ENCODE assay signal across 1 cellular context in the genomic region with DNA sequence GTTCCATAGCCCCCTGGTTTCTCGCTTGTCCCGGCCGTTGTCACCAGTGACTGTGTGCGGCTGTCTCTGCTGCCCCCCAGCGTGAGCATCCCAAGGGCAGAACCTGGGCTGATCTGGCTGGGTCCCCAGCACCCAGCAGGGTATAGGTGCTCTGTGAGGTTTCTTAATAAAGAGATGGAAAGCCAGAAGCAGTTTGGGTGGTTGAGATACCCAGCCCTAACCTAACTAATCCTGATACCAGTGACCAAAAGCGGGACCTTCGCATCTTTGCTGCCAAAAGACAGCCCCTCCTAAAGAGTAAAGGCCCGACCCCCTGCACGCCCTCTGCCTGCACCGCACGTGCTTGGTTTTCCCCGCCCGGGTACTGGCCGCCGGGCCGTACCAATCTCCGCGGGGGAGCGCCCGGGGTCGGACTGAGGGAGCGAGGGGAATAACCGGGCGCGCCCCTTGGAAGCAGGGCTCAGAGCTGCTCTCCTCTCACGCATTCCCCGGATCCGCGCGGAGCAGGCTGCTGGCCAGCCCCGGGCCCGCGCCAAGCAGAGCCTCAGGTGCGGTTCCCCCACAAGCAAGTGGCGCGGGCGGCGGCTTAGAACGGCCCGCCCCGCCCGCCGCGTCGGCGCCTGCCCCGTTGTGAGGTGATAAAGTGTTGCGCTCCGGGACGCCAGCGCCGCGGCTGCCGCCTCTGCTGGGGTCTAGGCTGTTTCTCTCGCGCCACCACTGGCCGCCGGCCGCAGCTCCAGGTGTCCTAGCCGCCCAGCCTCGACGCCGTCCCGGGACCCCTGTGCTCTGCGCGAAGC.
A peak's percentile ranks its signal among the peaks of the same experiment; 100 is the strongest.
TF ChIP-seq lines count a peak whose summit lies in the region.

A gene with protein sequence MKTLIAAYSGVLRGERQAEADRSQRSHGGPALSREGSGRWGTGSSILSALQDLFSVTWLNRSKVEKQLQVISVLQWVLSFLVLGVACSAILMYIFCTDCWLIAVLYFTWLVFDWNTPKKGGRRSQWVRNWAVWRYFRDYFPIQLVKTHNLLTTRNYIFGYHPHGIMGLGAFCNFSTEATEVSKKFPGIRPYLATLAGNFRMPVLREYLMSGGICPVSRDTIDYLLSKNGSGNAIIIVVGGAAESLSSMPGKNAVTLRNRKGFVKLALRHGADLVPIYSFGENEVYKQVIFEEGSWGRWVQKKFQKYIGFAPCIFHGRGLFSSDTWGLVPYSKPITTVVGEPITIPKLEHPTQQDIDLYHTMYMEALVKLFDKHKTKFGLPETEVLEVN (plus strand): TSS at position 667 of the 797 bp plus-strand sequence. CDS start 214 bp downstream, outside the sequence.

TF ChIP-seq in HepG2, 621 proteins besides CTCF, POLR2A, EP300 and RAD21 (continued from another document and continues in another):
- TF ChIP-seq, protein P1, sequence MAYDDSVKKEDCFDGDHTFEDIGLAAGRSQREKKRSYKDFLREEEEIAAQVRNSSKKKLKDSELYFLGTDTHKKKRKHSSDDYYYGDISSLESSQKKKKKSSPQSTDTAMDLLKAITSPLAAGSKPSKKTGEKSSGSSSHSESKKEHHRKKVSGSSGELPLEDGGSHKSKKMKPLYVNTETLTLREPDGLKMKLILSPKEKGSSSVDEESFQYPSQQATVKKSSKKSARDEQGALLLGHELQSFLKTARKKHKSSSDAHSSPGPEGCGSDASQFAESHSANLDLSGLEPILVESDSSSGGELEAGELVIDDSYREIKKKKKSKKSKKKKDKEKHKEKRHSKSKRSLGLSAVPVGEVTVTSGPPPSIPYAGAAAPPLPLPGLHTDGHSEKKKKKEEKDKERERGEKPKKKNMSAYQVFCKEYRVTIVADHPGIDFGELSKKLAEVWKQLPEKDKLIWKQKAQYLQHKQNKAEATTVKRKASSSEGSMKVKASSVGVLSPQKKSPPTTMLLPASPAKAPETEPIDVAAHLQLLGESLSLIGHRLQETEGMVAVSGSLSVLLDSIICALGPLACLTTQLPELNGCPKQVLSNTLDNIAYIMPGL (CRISPR knock-in tag; IDR thresholded peaks at IDR 0.05; ENCODE audit: borderline replicate concordance in 1 of 2, low read depth in 1 of 2) = peak; percentile 32 to 81; a peak in 3 of 4 replicates
- TF ChIP-seq HNRNPLL (IDR thresholded peaks at IDR 0.05; ENCODE audit: low read depth, low read length, poor library complexity, severe bottlenecking) (peak; percentile 80), FOXK2 (IDR thresholded peaks at IDR 0.05) (peak; percentile 98), ZSCAN25 (CRISPR knock-in tag; IDR thresholded peaks at IDR 0.05) (peak; percentile 70; the same call in 1 of the 2 replicates), ZNF180 (CRISPR knock-in tag; IDR thresholded peaks at IDR 0.05; ENCODE audit: borderline replicate concordance, low read depth) (peak; percentile 74; the same call in 1 of the 2 replicates), STAG1 (CRISPR knock-in tag; IDR thresholded peaks at IDR 0.05) (peak; percentile 92), ZNF451 (CRISPR knock-in tag; IDR thresholded peaks at IDR 0.05) (no peak), ISL2 (CRISPR knock-in tag; IDR thresholded peaks at IDR 0.05) (peak; percentile 39; the same call in 1 of the 2 replicates), ZFP36L1 (CRISPR knock-in tag; IDR thresholded peaks at IDR 0.05) (no peak), REL (CRISPR knock-in tag; conservative IDR thresholded peaks at IDR 0.05) (peak; percentile 87), THAP11 (CRISPR knock-in tag; IDR thresholded peaks at IDR 0.05) (peak; percentile 54; the same call in 1 of the 2 replicates), KMT2A (CRISPR knock-in tag; IDR thresholded peaks at IDR 0.05) (peak; percentile 57), NFRKB (IDR thresholded peaks at IDR 0.05) (no peak), ZNF674 (CRISPR knock-in tag; IDR thresholded peaks at IDR 0.05; ENCODE audit: low read depth) (peak; percentile 75), ZNF792 (CRISPR knock-in tag; IDR thresholded peaks at IDR 0.05) (peak; percentile 46), PCBP1 (IDR thresholded peaks at IDR 0.05; ENCODE audit: borderline replicate concordance, low read depth, low read length) (peak; percentile 95), HIVEP1 (CRISPR knock-in tag; IDR thresholded peaks at IDR 0.05) (peak; percentile 83; the same call in 1 of the 2 replicates), MAFK (conservative IDR thresholded peaks at IDR 0.05 in 1 of 2, IDR thresholded peaks at IDR 0.05 in 1 of 2; ENCODE audit: low read length in 2 of 2) (no peak), GFI1 (CRISPR knock-in tag; IDR thresholded peaks at IDR 0.05; ENCODE audit: borderline replicate concordance) (peak; percentile 64), KLF12 (CRISPR knock-in tag; IDR thresholded peaks at IDR 0.05; ENCODE audit: borderline replicate concordance) (peak; percentile 82), ARNT (IDR thresholded peaks at IDR 0.05) (no peak), SAP130 (CRISPR knock-in tag; IDR thresholded peaks at IDR 0.05; ENCODE audit: low read depth) (peak; percentile 78), NR1H2 (CRISPR knock-in tag; IDR thresholded peaks at IDR 0.05; ENCODE audit: borderline replicate concordance, low read depth) (no peak), RAD51 (IDR thresholded peaks at IDR 0.05; ENCODE audit: borderline replicate concordance) (no peak), ZFX (CRISPR knock-in tag; IDR thresholded peaks at IDR 0.05; ENCODE audit: low read depth) (peak; percentile 57), KDM5B (CRISPR knock-in tag; IDR thresholded peaks at IDR 0.05; ENCODE audit: borderline replicate concordance) (peak; percentile 87), MAZ (IDR thresholded peaks at IDR 0.05; ENCODE audit: borderline replicate concordance, low read depth, low read length) (no peak; the same call in 1 of the 2 replicates), MAZ (CRISPR knock-in tag; IDR thresholded peaks at IDR 0.05; ENCODE audit: low read depth) (peak; percentile 70; the same call in 1 of the 2 replicates), ZNF83 (CRISPR knock-in tag; IDR thresholded peaks at IDR 0.05; ENCODE audit: borderline replicate concordance) (no peak), HOXA7 (CRISPR knock-in tag; IDR thresholded peaks at IDR 0.05) (no peak)
- TF ChIP-seq, protein P2, sequence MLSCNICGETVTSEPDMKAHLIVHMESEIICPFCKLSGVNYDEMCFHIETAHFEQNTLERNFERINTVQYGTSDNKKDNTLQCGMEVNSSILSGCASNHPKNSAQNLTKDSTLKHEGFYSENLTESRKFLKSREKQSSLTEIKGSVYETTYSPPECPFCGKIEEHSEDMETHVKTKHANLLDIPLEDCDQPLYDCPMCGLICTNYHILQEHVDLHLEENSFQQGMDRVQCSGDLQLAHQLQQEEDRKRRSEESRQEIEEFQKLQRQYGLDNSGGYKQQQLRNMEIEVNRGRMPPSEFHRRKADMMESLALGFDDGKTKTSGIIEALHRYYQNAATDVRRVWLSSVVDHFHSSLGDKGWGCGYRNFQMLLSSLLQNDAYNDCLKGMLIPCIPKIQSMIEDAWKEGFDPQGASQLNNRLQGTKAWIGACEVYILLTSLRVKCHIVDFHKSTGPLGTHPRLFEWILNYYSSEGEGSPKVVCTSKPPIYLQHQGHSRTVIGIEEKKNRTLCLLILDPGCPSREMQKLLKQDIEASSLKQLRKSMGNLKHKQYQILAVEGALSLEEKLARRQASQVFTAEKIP (CRISPR knock-in tag; IDR thresholded peaks at IDR 0.05; ENCODE audit: borderline replicate concordance) = no peak
- TF ChIP-seq, protein P3, sequence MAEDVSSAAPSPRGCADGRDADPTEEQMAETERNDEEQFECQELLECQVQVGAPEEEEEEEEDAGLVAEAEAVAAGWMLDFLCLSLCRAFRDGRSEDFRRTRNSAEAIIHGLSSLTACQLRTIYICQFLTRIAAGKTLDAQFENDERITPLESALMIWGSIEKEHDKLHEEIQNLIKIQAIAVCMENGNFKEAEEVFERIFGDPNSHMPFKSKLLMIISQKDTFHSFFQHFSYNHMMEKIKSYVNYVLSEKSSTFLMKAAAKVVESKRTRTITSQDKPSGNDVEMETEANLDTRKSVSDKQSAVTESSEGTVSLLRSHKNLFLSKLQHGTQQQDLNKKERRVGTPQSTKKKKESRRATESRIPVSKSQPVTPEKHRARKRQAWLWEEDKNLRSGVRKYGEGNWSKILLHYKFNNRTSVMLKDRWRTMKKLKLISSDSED (CRISPR knock-in tag; IDR thresholded peaks at IDR 0.05) = no peak; the same call in 1 of the 2 replicates
- TF ChIP-seq, protein P4, sequence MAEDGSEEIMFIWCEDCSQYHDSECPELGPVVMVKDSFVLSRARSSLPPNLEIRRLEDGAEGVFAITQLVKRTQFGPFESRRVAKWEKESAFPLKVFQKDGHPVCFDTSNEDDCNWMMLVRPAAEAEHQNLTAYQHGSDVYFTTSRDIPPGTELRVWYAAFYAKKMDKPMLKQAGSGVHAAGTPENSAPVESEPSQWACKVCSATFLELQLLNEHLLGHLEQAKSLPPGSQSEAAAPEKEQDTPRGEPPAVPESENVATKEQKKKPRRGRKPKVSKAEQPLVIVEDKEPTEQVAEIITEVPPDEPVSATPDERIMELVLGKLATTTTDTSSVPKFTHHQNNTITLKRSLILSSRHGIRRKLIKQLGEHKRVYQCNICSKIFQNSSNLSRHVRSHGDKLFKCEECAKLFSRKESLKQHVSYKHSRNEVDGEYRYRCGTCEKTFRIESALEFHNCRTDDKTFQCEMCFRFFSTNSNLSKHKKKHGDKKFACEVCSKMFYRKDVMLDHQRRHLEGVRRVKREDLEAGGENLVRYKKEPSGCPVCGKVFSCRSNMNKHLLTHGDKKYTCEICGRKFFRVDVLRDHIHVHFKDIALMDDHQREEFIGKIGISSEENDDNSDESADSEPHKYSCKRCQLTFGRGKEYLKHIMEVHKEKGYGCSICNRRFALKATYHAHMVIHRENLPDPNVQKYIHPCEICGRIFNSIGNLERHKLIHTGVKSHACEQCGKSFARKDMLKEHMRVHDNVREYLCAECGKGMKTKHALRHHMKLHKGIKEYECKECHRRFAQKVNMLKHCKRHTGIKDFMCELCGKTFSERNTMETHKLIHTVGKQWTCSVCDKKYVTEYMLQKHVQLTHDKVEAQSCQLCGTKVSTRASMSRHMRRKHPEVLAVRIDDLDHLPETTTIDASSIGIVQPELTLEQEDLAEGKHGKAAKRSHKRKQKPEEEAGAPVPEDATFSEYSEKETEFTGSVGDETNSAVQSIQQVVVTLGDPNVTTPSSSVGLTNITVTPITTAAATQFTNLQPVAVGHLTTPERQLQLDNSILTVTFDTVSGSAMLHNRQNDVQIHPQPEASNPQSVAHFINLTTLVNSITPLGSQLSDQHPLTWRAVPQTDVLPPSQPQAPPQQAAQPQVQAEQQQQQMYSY (CRISPR knock-in tag; IDR thresholded peaks at IDR 0.05) = peak; percentile 45
- TF ChIP-seq, protein P5, sequence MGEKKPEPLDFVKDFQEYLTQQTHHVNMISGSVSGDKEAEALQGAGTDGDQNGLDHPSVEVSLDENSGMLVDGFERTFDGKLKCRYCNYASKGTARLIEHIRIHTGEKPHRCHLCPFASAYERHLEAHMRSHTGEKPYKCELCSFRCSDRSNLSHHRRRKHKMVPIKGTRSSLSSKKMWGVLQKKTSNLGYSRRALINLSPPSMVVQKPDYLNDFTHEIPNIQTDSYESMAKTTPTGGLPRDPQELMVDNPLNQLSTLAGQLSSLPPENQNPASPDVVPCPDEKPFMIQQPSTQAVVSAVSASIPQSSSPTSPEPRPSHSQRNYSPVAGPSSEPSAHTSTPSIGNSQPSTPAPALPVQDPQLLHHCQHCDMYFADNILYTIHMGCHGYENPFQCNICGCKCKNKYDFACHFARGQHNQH (CRISPR knock-in tag; IDR thresholded peaks at IDR 0.05) = peak; percentile 64; the same call in 1 of the 2 replicates
- TF ChIP-seq, protein P6, sequence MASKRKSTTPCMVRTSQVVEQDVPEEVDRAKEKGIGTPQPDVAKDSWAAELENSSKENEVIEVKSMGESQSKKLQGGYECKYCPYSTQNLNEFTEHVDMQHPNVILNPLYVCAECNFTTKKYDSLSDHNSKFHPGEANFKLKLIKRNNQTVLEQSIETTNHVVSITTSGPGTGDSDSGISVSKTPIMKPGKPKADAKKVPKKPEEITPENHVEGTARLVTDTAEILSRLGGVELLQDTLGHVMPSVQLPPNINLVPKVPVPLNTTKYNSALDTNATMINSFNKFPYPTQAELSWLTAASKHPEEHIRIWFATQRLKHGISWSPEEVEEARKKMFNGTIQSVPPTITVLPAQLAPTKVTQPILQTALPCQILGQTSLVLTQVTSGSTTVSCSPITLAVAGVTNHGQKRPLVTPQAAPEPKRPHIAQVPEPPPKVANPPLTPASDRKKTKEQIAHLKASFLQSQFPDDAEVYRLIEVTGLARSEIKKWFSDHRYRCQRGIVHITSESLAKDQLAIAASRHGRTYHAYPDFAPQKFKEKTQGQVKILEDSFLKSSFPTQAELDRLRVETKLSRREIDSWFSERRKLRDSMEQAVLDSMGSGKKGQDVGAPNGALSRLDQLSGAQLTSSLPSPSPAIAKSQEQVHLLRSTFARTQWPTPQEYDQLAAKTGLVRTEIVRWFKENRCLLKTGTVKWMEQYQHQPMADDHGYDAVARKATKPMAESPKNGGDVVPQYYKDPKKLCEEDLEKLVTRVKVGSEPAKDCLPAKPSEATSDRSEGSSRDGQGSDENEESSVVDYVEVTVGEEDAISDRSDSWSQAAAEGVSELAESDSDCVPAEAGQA (IDR thresholded peaks at IDR 0.05; ENCODE audit: low read depth) = no peak
- TF ChIP-seq, protein P6 (CRISPR knock-in tag; IDR thresholded peaks at IDR 0.05; ENCODE audit: borderline replicate concordance) = no peak
- TF ChIP-seq, protein P7, sequence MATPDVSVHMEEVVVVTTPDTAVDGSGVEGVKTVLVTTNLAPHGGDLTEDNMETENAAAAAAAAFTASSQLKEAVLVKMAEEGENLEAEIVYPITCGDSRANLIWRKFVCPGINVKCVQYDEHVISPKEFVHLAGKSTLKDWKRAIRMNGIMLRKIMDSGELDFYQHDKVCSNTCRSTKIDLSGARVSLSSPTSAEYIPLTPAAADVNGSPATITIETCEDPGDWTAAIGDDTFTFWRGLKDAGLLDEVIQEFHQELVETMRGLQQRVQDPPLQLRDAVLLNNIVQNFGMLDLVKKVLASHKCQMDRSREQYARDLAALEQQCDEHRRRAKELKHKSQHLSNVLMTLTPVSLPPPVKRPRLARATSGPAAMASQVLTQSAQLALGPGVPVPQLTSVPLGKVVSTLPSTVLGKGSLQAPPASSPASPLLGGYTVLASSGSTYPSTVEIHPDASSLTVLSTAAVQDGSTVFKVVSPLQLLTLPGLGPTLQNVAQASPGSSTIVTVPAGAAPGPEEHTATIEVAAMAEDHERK (CRISPR knock-in tag; IDR thresholded peaks at IDR 0.05; ENCODE audit: low read depth) = 0 out of 2 replicates have a peak, but pooled peaks have one; percentile 26
- TF ChIP-seq, protein P8, sequence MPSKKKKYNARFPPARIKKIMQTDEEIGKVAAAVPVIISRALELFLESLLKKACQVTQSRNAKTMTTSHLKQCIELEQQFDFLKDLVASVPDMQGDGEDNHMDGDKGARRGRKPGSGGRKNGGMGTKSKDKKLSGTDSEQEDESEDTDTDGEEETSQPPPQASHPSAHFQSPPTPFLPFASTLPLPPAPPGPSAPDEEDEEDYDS (CRISPR knock-in tag; IDR thresholded peaks at IDR 0.05) = peak; percentile 90
